Comparison of ENCODE assay signal across 6 cellular contexts in genomic region chr2:155161314-155161713, GRCh38.
"Had no signal": no experiment of that assay in that cellular context is flagged by ENCODE, and none has a peak within 500 bp of the region (broad histone marks: within the 10 kb centered on the region; RNA-seq: fewer than 3 reads in every experiment).

No MANE protein-coding gene starts in this region.

- H3K9ac ChIP-seq: KMS-11 had no signal

- DNase-seq: IMR-90, KBM-7, KG1 had no signal

- FAIRE-seq: HTR-8/SVneo had no signal

- H3K4me2 ChIP-seq: KMS-11 had no signal

- H3K27ac ChIP-seq: HL-60, KMS-11 had no signal
